ENCODE assay signal across 8 cellular contexts in the genomic region with DNA sequence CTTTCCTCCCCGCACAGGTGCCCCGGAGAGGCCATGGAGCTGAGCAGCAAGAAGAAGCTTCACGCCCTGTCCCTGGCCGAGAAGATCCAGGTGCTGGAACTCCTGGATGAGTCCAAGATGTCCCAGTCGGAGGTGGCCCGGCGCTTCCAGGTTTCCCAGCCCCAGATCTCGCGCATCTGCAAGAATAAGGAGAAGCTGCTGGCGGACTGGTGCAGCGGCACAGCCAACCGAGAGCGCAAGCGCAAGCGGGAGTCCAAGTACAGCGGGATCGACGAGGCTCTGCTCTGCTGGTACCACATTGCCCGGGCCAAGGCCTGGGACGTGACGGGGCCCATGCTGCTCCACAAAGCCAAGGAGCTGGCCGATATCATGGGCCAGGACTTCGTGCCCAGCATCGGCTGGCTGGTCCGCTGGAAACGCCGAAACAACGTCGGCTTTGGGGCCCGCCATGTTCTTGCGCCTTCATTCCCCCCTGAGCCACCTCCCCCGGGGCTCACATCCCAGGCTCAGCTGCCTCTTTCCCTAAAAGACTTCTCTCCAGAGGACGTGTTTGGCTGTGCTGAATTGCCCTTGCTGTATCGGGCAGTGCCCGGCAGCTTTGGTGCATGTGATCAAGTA. TPM values are rescaled to one million over a fixed set of nuclear protein-coding genes. Genes with fewer than 3 reads are reported as not detected.
DNase-seq lines count a peak whose midpoint lies in the region; ATAC-seq and TF ChIP-seq lines count a peak whose summit lies in the region.

No MANE protein-coding gene starts in this region.

- intact Hi-C loops in sigmoid colon (cut with DNase I): loop anchor here (5.0 kb wide), 1 partner anchor 166 kb away; no protein-coding TSS in a partner anchor

- peak overlapping the region; percentile 93 for H3K4me3 Mint-ChIP-seq in activated naive CD8-positive, alpha-beta T cell treated with anti-CD3 and anti-CD28 coated beads, Interleukin-2, amount 10 ng/mL, durations not matched to agents 7 days and 5 days

- DNase-seq in H7: peak; percentile 63
- no peak for DNase-seq in activated naive CD8-positive, alpha-beta T cell treated with anti-CD3 and anti-CD28 coated beads, Interleukin-2, amount 10 ng/mL, durations not matched to agents 7 days and 5 days
- no peak for DNase-seq in right atrium auricular region (ENCODE audit: low spot score)
- peak; percentile 73 for DNase-seq in sigmoid colon
- DNase-seq in DMS153 treated with DMSO at 0.1 percent for 48 hours (lab: John Stamatoyannopoulos, UW; ENCODE audit: unreplicated experiment): no peak
- no peak for DNase-seq in GM13976 (ENCODE audit: low spot score)
- no peak for DNase-seq in NCI-H2081 treated with DMSO at 0.1 percent for 48 hours (lab: John Stamatoyannopoulos, UW)
- no peak for DNase-seq in Kasumi-1 (lab: John Stamatoyannopoulos, UW)

- peak overlapping the region; percentile 70; the same call in 1 of the 2 replicates for H3K4me3 ChIP-seq in H7 (ENCODE audit: insufficient read depth, low read depth, low read length)
- peak overlapping the region; percentile 56 to 84 for H3K4me3 ChIP-seq in right atrium auricular region
- peak overlapping the region in 3 of 4 donors; percentile 71 to 79 (median 77) for H3K4me3 ChIP-seq in sigmoid colon

- no peak for ATAC-seq in activated naive CD8-positive, alpha-beta T cell treated with anti-CD3 and anti-CD28 coated beads, Interleukin-2, amount 10 ng/mL, durations not matched to agents 7 days and 5 days (ENCODE audit: low read depth)

- H3K4me1 Mint-ChIP-seq in activated naive CD8-positive, alpha-beta T cell treated with anti-CD3 and anti-CD28 coated beads, Interleukin-2, amount 10 ng/mL, durations not matched to agents 7 days and 5 days: peaks cover 14% of the 10 kb centered on the region

- TF ChIP-seq POLR2A in sigmoid colon (IDR thresholded peaks at IDR 0.05): no peak

- WGBS in sigmoid colon, 2 donors: 55 to 60% methylated on average over 35 of the region's 35 CpGs

- H3K27me3 ChIP-seq in H7 (ENCODE audit: control insufficient read depth, insufficient read depth, low read length) (peaks cover 27% of the 10 kb centered on the region), right atrium auricular region (no peaks in the 10 kb centered on the region), sigmoid colon (peaks cover 0 to 17% (median 11%) of the 10 kb centered on the region in 3 donors)

- no peaks in the 10 kb centered on the region for H3K27me3 Mint-ChIP-seq in activated naive CD8-positive, alpha-beta T cell treated with anti-CD3 and anti-CD28 coated beads, Interleukin-2, amount 10 ng/mL, durations not matched to agents 7 days and 5 days

- in situ Hi-C loops in GM13976 (cut with MboI; ENCODE audit: low sequenced_read_pairs, unreplicated experiment): loop anchor here (5.0 kb wide), 1 partner anchor 151 kb away; no protein-coding TSS in a partner anchor

- TF ChIP-seq CTCF in right atrium auricular region (IDR thresholded peaks at IDR 0.05) (no peak), sigmoid colon (IDR thresholded peaks at IDR 0.05) (no peak), GM13976 (IDR thresholded peaks at IDR 0.05; ENCODE audit: borderline replicate concordance, control extremely low read depth, extremely low read depth, insufficient read depth, missing control alignments) (no peak)

- no peak overlapping the region for H3K27ac ChIP-seq in right atrium auricular region
- no peak overlapping the region for H3K27ac ChIP-seq in sigmoid colon

- POLR2A ChIA-PET in activated naive CD8-positive, alpha-beta T cell treated with anti-CD3 and anti-CD28 coated beads, Interleukin-2, amount 10 ng/mL, durations not matched to agents 7 days and 5 days (lab: Charles Lee): interaction anchor here (0.7 to 2.8 kb wide), 8 partner anchors 12 to 146 kb away, joined by 3 to 15 read pairs (median 3); partner anchors contain the start of genes DPF2 and MALAT1

- TF ChIP-seq EP300 in sigmoid colon (IDR thresholded peaks at IDR 0.05): no peak

- H3K9me3 ChIP-seq in right atrium auricular region (no peaks in the 10 kb centered on the region), sigmoid colon (no peaks in the 10 kb centered on the region)

- peak overlapping the region; percentile 91 for H3K27ac Mint-ChIP-seq in activated naive CD8-positive, alpha-beta T cell treated with anti-CD3 and anti-CD28 coated beads, Interleukin-2, amount 10 ng/mL, durations not matched to agents 7 days and 5 days

- H3K36me3 ChIP-seq in H7 (replicated peaks; ENCODE audit: control insufficient read depth, insufficient read depth, low read length) (peaks cover 5% of the 10 kb centered on the region), right atrium auricular region (peaks cover 17% of the 10 kb centered on the region), sigmoid colon (peaks cover 11 to 20% (median 15%) of the 10 kb centered on the region in 4 donors)

- H3K9me3 Mint-ChIP-seq in activated naive CD8-positive, alpha-beta T cell treated with anti-CD3 and anti-CD28 coated beads, Interleukin-2, amount 10 ng/mL, durations not matched to agents 7 days and 5 days: no peaks in the 10 kb centered on the region

- H3K36me3 Mint-ChIP-seq in activated naive CD8-positive, alpha-beta T cell treated with anti-CD3 and anti-CD28 coated beads, Interleukin-2, amount 10 ng/mL, durations not matched to agents 7 days and 5 days: peaks cover 7% of the 10 kb centered on the region

- peaks cover 0 to 24% of the 10 kb centered on the region in 2 donors for H3K4me1 ChIP-seq in right atrium auricular region
- peaks cover 0 to 27% (median 23%) of the 10 kb centered on the region in 4 donors for H3K4me1 ChIP-seq in sigmoid colon

RNA-seq across cellular contexts. Expression of gene TIGD3, which starts 1.3 kb away (rescaled TPM):
- 0.35 and 0.70 TPM in 2 replicates for total RNA-seq in H7 (2014; rRNA removed; shearing (Covaris generic))
- total RNA-seq in activated naive CD8-positive, alpha-beta T cell treated with anti-CD3 and anti-CD28 coated beads, Interleukin-2, amount 10 ng/mL, durations not matched to agents 7 days and 5 days: 1 to 10 TPM in 1 of 2 experiments, under 1 TPM in 1; 0.97 to 1.2 TPM
- total RNA-seq in right atrium auricular region (under 1 TPM in 1 of 2 donors, not detected in 1; 0.22 TPM), sigmoid colon (under 1 TPM in 3 of 4 donors, not detected in 1; 0.14 to 0.36 (median 0.33) TPM)
- under 1 TPM in 2 of 3 donors, not detected in 1; 0.69 to 0.96 TPM for polyA plus RNA-seq in sigmoid colon

RNA-seq across cellular contexts. Expression of gene DPF2, which starts 22.2 kb away (rescaled TPM):
- 65.2 and 69.2 TPM in 2 replicates for total RNA-seq in H7 (2014; rRNA removed; shearing (Covaris generic))
- total RNA-seq in activated naive CD8-positive, alpha-beta T cell treated with anti-CD3 and anti-CD28 coated beads, Interleukin-2, amount 10 ng/mL, durations not matched to agents 7 days and 5 days: 10 to 100 TPM; 80.2 to 82.7 TPM
- total RNA-seq in right atrium auricular region (10 to 100 TPM; 46.3 TPM), sigmoid colon (10 to 100 TPM; 28.5 to 51.2 (median 40.5) TPM)
- polyA plus RNA-seq in sigmoid colon: 10 to 100 TPM; 13.8 to 25.4 (median 14.1) TPM

RNA-seq across cellular contexts. Expression of gene SLC25A45, which starts 26.6 kb away (rescaled TPM):
- 0.73 and 0.81 TPM in 2 replicates for total RNA-seq in H7 (2014; rRNA removed; shearing (Covaris generic))
- total RNA-seq in activated naive CD8-positive, alpha-beta T cell treated with anti-CD3 and anti-CD28 coated beads, Interleukin-2, amount 10 ng/mL, durations not matched to agents 7 days and 5 days: 10 to 100 TPM; 25.5 to 29.6 TPM
- total RNA-seq in right atrium auricular region (1 to 10 TPM; 2.6 to 3.3 TPM), sigmoid colon (1 to 10 TPM; 2.5 to 8.9 (median 6.0) TPM)
- polyA plus RNA-seq in sigmoid colon: 10 to 100 TPM in 1 of 3 donors, 1 to 10 TPM in 2; 1.2 to 12.8 (median 2.5) TPM

RNA-seq across cellular contexts. Expression of gene FRMD8, which starts 30.6 kb away (rescaled TPM):
- 24.5 and 37.1 TPM in 2 replicates for total RNA-seq in H7 (2014; rRNA removed; shearing (Covaris generic))
- total RNA-seq in activated naive CD8-positive, alpha-beta T cell treated with anti-CD3 and anti-CD28 coated beads, Interleukin-2, amount 10 ng/mL, durations not matched to agents 7 days and 5 days: 10 to 100 TPM; 51.5 to 55.4 TPM
- total RNA-seq in right atrium auricular region: 10 to 100 TPM; 10.2 to 23.8 TPM
- 10 to 100 TPM; 10.7 to 27.5 (median 15.6) TPM for total RNA-seq in sigmoid colon
- polyA plus RNA-seq in sigmoid colon: 10 to 100 TPM; 21.6 to 29.0 (median 25.2) TPM

RNA-seq across cellular contexts. Expression of gene CDC42EP2, which starts 41.2 kb away (rescaled TPM):
- 0.97 and 1.2 TPM in 2 replicates for total RNA-seq in H7 (2014; rRNA removed; shearing (Covaris generic))
- 1 to 10 TPM in 1 of 2 experiments, under 1 TPM in 1; 0.51 to 1.7 TPM for total RNA-seq in activated naive CD8-positive, alpha-beta T cell treated with anti-CD3 and anti-CD28 coated beads, Interleukin-2, amount 10 ng/mL, durations not matched to agents 7 days and 5 days
- total RNA-seq in right atrium auricular region: 10 to 100 TPM; 14.4 to 31.0 TPM
- 10 to 100 TPM; 11.0 to 29.1 (median 16.5) TPM for total RNA-seq in sigmoid colon
- 10 to 100 TPM in 2 of 3 donors, 1 to 10 TPM in 1; 8.8 to 15.0 (median 11.4) TPM for polyA plus RNA-seq in sigmoid colon

Comparison
In these comparisons a context has a peak if more than half of its experiments do, and no peak if none do; other contexts are left out.
1. DNase-seq: peak in H7 (single experiment) and sigmoid colon (single experiment); none in activated naive CD8-positive, alpha-beta T cell treated with anti-CD3 and anti-CD28 coated beads, Interleukin-2, amount 10 ng/mL, durations not matched to agents 7 days and 5 days (single experiment), right atrium auricular region (single experiment), DMS153 treated with DMSO at 0.1 percent for 48 hours (single experiment), GM13976 (single experiment), NCI-H2081 treated with DMSO at 0.1 percent for 48 hours (single experiment) and Kasumi-1 (0 of 2).
2. Peak in every context shown above with its lines, with median percentiles within 50 percentile points of each other: H3K4me3 ChIP-seq.